Comparison of ENCODE assay signal across 8 cellular contexts in genomic region chr16:69443809-69444611, GRCh38. TPM values are rescaled to one million over a fixed set of nuclear protein-coding genes. Genes with fewer than 3 reads are reported as not detected.
DNase-seq lines count a peak whose midpoint lies in the region; ATAC-seq and TF ChIP-seq lines count a peak whose summit lies in the region.

No MANE protein-coding gene starts in this region.

- H3K27ac Mint-ChIP-seq in activated naive CD8-positive, alpha-beta T cell treated with anti-CD3 and anti-CD28 coated beads for 36 hours, result peak overlapping the region; percentile 91
- H3K27ac Mint-ChIP-seq in stimulated activated effector memory CD8-positive, alpha-beta T cell treated with anti-CD3 and anti-CD28 coated beads, Interleukin-12 subunit alpha, Interleukin-12 subunit beta, amount 100 ng/mL, for 72 hours, result peak overlapping the region; percentile 91

- peak overlapping the region; percentile 57 to 95 (median 83) for H3K27ac ChIP-seq in heart right ventricle

- no peaks in the 10 kb centered on the region for H3K27me3 Mint-ChIP-seq in activated naive CD8-positive, alpha-beta T cell treated with anti-CD3 and anti-CD28 coated beads for 36 hours

- intact Hi-C loops in heart right ventricle (cut with DNase I) (no loop called here), posterior vena cava (cut with DNase I) (no loop called here)

- WGBS in heart right ventricle, 2 donors, result 42 to 56% methylated on average over 12 of the region's 12 CpGs

- peak overlapping the region in 8 of 10 donors; percentile 18 to 42 (median 34) for H3K4me3 ChIP-seq in heart right ventricle

- H3K36me3 Mint-ChIP-seq in activated naive CD8-positive, alpha-beta T cell treated with anti-CD3 and anti-CD28 coated beads for 36 hours, result peaks cover 40% of the 10 kb centered on the region
- H3K36me3 Mint-ChIP-seq in stimulated activated effector memory CD8-positive, alpha-beta T cell treated with anti-CD3 and anti-CD28 coated beads, Interleukin-12 subunit alpha, Interleukin-12 subunit beta, amount 100 ng/mL, for 72 hours, result peaks cover 32% of the 10 kb centered on the region

- H3K27me3 ChIP-seq in heart right ventricle, result no peaks in the 10 kb centered on the region

- ATAC-seq in heart right ventricle (peak; percentile 59 to 86 (median 65)), HG02852 (IDR thresholded peaks at IDR 0.05; ENCODE audit: unreplicated experiment) (no peak)
- ATAC-seq in stimulated activated effector memory CD8-positive, alpha-beta T cell treated with anti-CD3 and anti-CD28 coated beads, Interleukin-12 subunit alpha, Interleukin-12 subunit beta, amount 100 ng/mL, for 72 hours, result peak; percentile 78

- peak overlapping the region; percentile 60 for H3K4me3 Mint-ChIP-seq in activated naive CD8-positive, alpha-beta T cell treated with anti-CD3 and anti-CD28 coated beads for 36 hours
- peak overlapping the region; percentile 71 for H3K4me3 Mint-ChIP-seq in stimulated activated effector memory CD8-positive, alpha-beta T cell treated with anti-CD3 and anti-CD28 coated beads, Interleukin-12 subunit alpha, Interleukin-12 subunit beta, amount 100 ng/mL, for 72 hours

- peak; percentile 17 for DNase-seq in stimulated activated CD4-positive, alpha-beta T cell treated with anti-CD3 and anti-CD28 coated beads, Interleukin-4, amount 100 ng/mL, for 24 hours
- DNase-seq in stimulated activated CD4-positive, alpha-beta T cell treated with anti-CD3 and anti-CD28 coated beads, Interleukin-15, amount 100 ng/mL, for 24 hours, result no peak
- no peak for DNase-seq in activated naive CD8-positive, alpha-beta T cell treated with anti-CD3 and anti-CD28 coated beads for 36 hours
- DNase-seq in heart right ventricle (no peak), SHP77 (lab: John Stamatoyannopoulos, UW) (no peak), posterior vena cava (ENCODE audit: low spot score) (no peak)
- no peak for DNase-seq in stimulated activated effector memory CD8-positive, alpha-beta T cell treated with anti-CD3 and anti-CD28 coated beads, Interleukin-12 subunit alpha, Interleukin-12 subunit beta, amount 100 ng/mL, for 72 hours (ENCODE audit: low spot score in 2 of 2)

- TF ChIP-seq CTCF in heart right ventricle (IDR thresholded peaks at IDR 0.05), result no peak

- H3K36me3 ChIP-seq in heart right ventricle, result peaks cover 0 to 32% (median 4%) of the 10 kb centered on the region in 9 donors

- H3K4me1 ChIP-seq in heart right ventricle, result peaks cover 3 to 62% (median 39%) of the 10 kb centered on the region in 9 donors

- peaks cover 34% of the 10 kb centered on the region for H3K4me1 Mint-ChIP-seq in activated naive CD8-positive, alpha-beta T cell treated with anti-CD3 and anti-CD28 coated beads for 36 hours
- peaks cover 33% of the 10 kb centered on the region for H3K4me1 Mint-ChIP-seq in stimulated activated effector memory CD8-positive, alpha-beta T cell treated with anti-CD3 and anti-CD28 coated beads, Interleukin-12 subunit alpha, Interleukin-12 subunit beta, amount 100 ng/mL, for 72 hours

- no peaks in the 10 kb centered on the region for H3K9me3 ChIP-seq in heart right ventricle

- no peaks in the 10 kb centered on the region for H3K9me3 Mint-ChIP-seq in activated naive CD8-positive, alpha-beta T cell treated with anti-CD3 and anti-CD28 coated beads for 36 hours
- H3K9me3 Mint-ChIP-seq in stimulated activated effector memory CD8-positive, alpha-beta T cell treated with anti-CD3 and anti-CD28 coated beads, Interleukin-12 subunit alpha, Interleukin-12 subunit beta, amount 100 ng/mL, for 72 hours, result no peaks in the 10 kb centered on the region

RNA-seq across cellular contexts. Expression of gene CYB5B, which starts 19.6 kb away (rescaled TPM):
- 100 to 1,000 TPM; 182 to 183 TPM for total RNA-seq in activated naive CD8-positive, alpha-beta T cell treated with anti-CD3 and anti-CD28 coated beads for 36 hours
- 10 to 100 TPM; 59.8 to 84.2 (median 72.5) TPM for total RNA-seq in heart right ventricle
- 10 to 100 TPM; 53.8 to 59.9 TPM for polyA plus RNA-seq in heart right ventricle
- 10 to 100 TPM; 47.3 to 59.3 TPM for total RNA-seq in posterior vena cava

RNA-seq across cellular contexts. Expression of gene TERF2, which starts 58.2 kb away (rescaled TPM):
- 10 to 100 TPM; 54.4 to 55.4 TPM for total RNA-seq in activated naive CD8-positive, alpha-beta T cell treated with anti-CD3 and anti-CD28 coated beads for 36 hours
- total RNA-seq in heart right ventricle, result 10 to 100 TPM; 19.9 to 31.9 (median 28.3) TPM
- 10 to 100 TPM in 1 of 2 donors, 1 to 10 TPM in 1; 6.7 to 12.8 TPM for polyA plus RNA-seq in heart right ventricle
- total RNA-seq in posterior vena cava, result 10 to 100 TPM; 24.4 to 33.0 TPM
